ENCODE assay signal across 11 cellular contexts in genomic region chr13:30107536-30108136, GRCh38.
DNase-seq lines count a peak whose midpoint lies in the region; ATAC-seq and TF ChIP-seq lines count a peak whose summit lies in the region.
"Had no signal": no experiment of that assay in that cellular context is flagged by ENCODE, and none has a peak within 500 bp of the region (broad histone marks: within the 10 kb centered on the region; RNA-seq: fewer than 3 reads in every experiment).

No MANE protein-coding gene starts in this region.

- intact Hi-C loops in PC-9 (cut with micrococcal nuclease; ENCODE audit: unreplicated experiment) = loop anchor here (2.0 kb wide), 1 partner anchor 85 kb away; no protein-coding TSS in a partner anchor
- intact Hi-C loops in activated CD4-positive, alpha-beta T cell treated with anti-CD3 and anti-CD28 coated beads, Interleukin-2, amount 10 ng/mL, durations not matched to agents 24 days and 14 days (cut with micrococcal nuclease) = no loop called here

- no peaks in the 10 kb centered on the region for H3K9me3 Mint-ChIP-seq in activated naive CD4-positive, alpha-beta T cell treated with anti-CD3 and anti-CD28 coated beads, Interleukin-2, amount 10 ng/mL, durations not matched to agents 7 days and 5 days
- H3K9me3 Mint-ChIP-seq in activated CD4-positive, alpha-beta T cell treated with anti-CD3 and anti-CD28 coated beads, Interleukin-2, amount 10 ng/mL, durations not matched to agents 24 days and 14 days = no peaks in the 10 kb centered on the region
- H3K9me3 Mint-ChIP-seq: activated B cell treated with CpG ODN at 0.5 μM for 24 hours had no signal

- DNase-seq in DMS53 (lab: John Stamatoyannopoulos, UW) (peak; percentile 18), DMS53 treated with DMSO at 0.1 percent for 48 hours (lab: John Stamatoyannopoulos, UW; ENCODE audit: unreplicated experiment) (no peak), PC-9 (peak in 1 of 2 experiments; percentile 73), foreskin fibroblast (peak; percentile 88 to 91), renal cortical epithelial cell (ENCODE audit: low read depth) (peak; percentile 54)
- no peak for DNase-seq in activated naive CD4-positive, alpha-beta T cell treated with anti-CD3 and anti-CD28 coated beads, Interleukin-2, amount 10 ng/mL, durations not matched to agents 7 days and 5 days
- DNase-seq in activated CD4-positive, alpha-beta T cell treated with anti-CD3 and anti-CD28 coated beads, Interleukin-2, amount 10 ng/mL, durations not matched to agents 24 days and 14 days = no peak
- DNase-seq: activated B cell treated with CpG ODN at 0.5 μM for 24 hours; central memory CD4-positive, alpha-beta T cell had no signal

- H3K4me3 Mint-ChIP-seq in activated naive CD4-positive, alpha-beta T cell treated with anti-CD3 and anti-CD28 coated beads, Interleukin-2, amount 10 ng/mL, durations not matched to agents 7 days and 5 days = no peak overlapping the region
- H3K4me3 Mint-ChIP-seq in activated CD4-positive, alpha-beta T cell treated with anti-CD3 and anti-CD28 coated beads, Interleukin-2, amount 10 ng/mL, durations not matched to agents 24 days and 14 days = no peak overlapping the region
- H3K4me3 Mint-ChIP-seq: activated B cell treated with CpG ODN at 0.5 μM for 24 hours had no signal

- peak overlapping the region; percentile 77 for H3K27ac ChIP-seq in PC-9
- H3K27ac ChIP-seq: 22Rv1 had no signal

- H3K4me2 ChIP-seq in PC-9 = peak overlapping the region; percentile 66; the same call in 1 of the 2 replicates

- no peak overlapping the region for H3K27ac Mint-ChIP-seq in activated naive CD4-positive, alpha-beta T cell treated with anti-CD3 and anti-CD28 coated beads, Interleukin-2, amount 10 ng/mL, durations not matched to agents 7 days and 5 days
- no peak overlapping the region for H3K27ac Mint-ChIP-seq in activated CD4-positive, alpha-beta T cell treated with anti-CD3 and anti-CD28 coated beads, Interleukin-2, amount 10 ng/mL, durations not matched to agents 24 days and 14 days
- H3K27ac Mint-ChIP-seq: activated B cell treated with CpG ODN at 0.5 μM for 24 hours had no signal

- H3K27me3 Mint-ChIP-seq in activated naive CD4-positive, alpha-beta T cell treated with anti-CD3 and anti-CD28 coated beads, Interleukin-2, amount 10 ng/mL, durations not matched to agents 7 days and 5 days = peaks cover 40% of the 10 kb centered on the region
- H3K27me3 Mint-ChIP-seq in activated CD4-positive, alpha-beta T cell treated with anti-CD3 and anti-CD28 coated beads, Interleukin-2, amount 10 ng/mL, durations not matched to agents 24 days and 14 days = peaks cover 23% of the 10 kb centered on the region
- H3K27me3 Mint-ChIP-seq: activated B cell treated with CpG ODN at 0.5 μM for 24 hours had no signal

- H3K36me3 ChIP-seq in PC-9 (ENCODE audit: low read depth) = no peaks in the 10 kb centered on the region

- H2AFZ ChIP-seq in PC-9 = no peak overlapping the region

- H4K20me1 ChIP-seq in PC-9 (ENCODE audit: insufficient read depth) = no peaks in the 10 kb centered on the region

- H3F3A ChIP-seq in PC-9 (ENCODE audit: insufficient read depth, low read depth) = peaks cover 5% of the 10 kb centered on the region; the same call in 1 of the 2 replicates

- H3K36me3 Mint-ChIP-seq in activated naive CD4-positive, alpha-beta T cell treated with anti-CD3 and anti-CD28 coated beads, Interleukin-2, amount 10 ng/mL, durations not matched to agents 7 days and 5 days = no peaks in the 10 kb centered on the region
- H3K36me3 Mint-ChIP-seq in activated CD4-positive, alpha-beta T cell treated with anti-CD3 and anti-CD28 coated beads, Interleukin-2, amount 10 ng/mL, durations not matched to agents 24 days and 14 days (ENCODE audit: low read depth) = no peaks in the 10 kb centered on the region

- H3K4me1 ChIP-seq in PC-9 (replicated peaks; ENCODE audit: insufficient read depth) = peaks cover 29% of the 10 kb centered on the region

- H3K4me1 Mint-ChIP-seq in activated naive CD4-positive, alpha-beta T cell treated with anti-CD3 and anti-CD28 coated beads, Interleukin-2, amount 10 ng/mL, durations not matched to agents 7 days and 5 days = peaks cover 5% of the 10 kb centered on the region
- H3K4me1 Mint-ChIP-seq in activated CD4-positive, alpha-beta T cell treated with anti-CD3 and anti-CD28 coated beads, Interleukin-2, amount 10 ng/mL, durations not matched to agents 24 days and 14 days = peaks cover 9% of the 10 kb centered on the region

- H3K79me2 ChIP-seq in PC-9 (ENCODE audit: low read depth) = no peaks in the 10 kb centered on the region

- CTCF ChIA-PET in PC-9 (lab: Charles Lee) = no interaction called here
- CTCF ChIA-PET in activated naive CD4-positive, alpha-beta T cell treated with anti-CD3 and anti-CD28 coated beads, Interleukin-2, amount 10 ng/mL, durations not matched to agents 7 days and 5 days (lab: Charles Lee) = interaction anchor here (3.0 to 9.8 kb wide), 2 partner anchors 8 to 261 kb away, joined by 12 to 156 read pairs; partner anchors contain the start of gene UBL3

- no peaks in the 10 kb centered on the region for H3K9me2 ChIP-seq in PC-9 (ENCODE audit: insufficient read depth)

- no TSS peak for BruUV-seq in PC-9 (replicated peaks; lab: Mats Ljungman, UMichigan)

- no peaks in the 10 kb centered on the region for H3K9me3 ChIP-seq in PC-9 (ENCODE audit: insufficient read depth, low read depth)

- H3K4me3 ChIP-seq in PC-9 = peak overlapping the region; percentile 40; the same call in 1 of the 2 replicates
- H3K4me3 ChIP-seq in foreskin fibroblast (ENCODE audit: low read depth in 1 of 2, low read length in 2 of 2) = no peak overlapping the region

- POLR2A ChIA-PET in PC-9 (lab: Charles Lee; ENCODE audit: unreplicated experiment) = no interaction called here

- H3K27me3 ChIP-seq in PC-9 (ENCODE audit: insufficient read depth, low read depth) = no peaks in the 10 kb centered on the region

- ATAC-seq in HG03565 (IDR thresholded peaks at IDR 0.05; ENCODE audit: unreplicated experiment) = no peak

- no peak for TF ChIP-seq CTCF in PC-9 (conservative IDR thresholded peaks at IDR 0.05)
- TF ChIP-seq CTCF in foreskin fibroblast (IDR thresholded peaks at IDR 0.05; ENCODE audit: low read depth, low read length) = no peak

Comparison
In these comparisons a context has a peak if more than half of its experiments do, and no peak if none do; other contexts are left out.
1. DNase-seq: peak in DMS53 (single experiment), foreskin fibroblast (2 of 2) and renal cortical epithelial cell (single experiment); none in DMS53 treated with DMSO at 0.1 percent for 48 hours (single experiment), activated naive CD4-positive, alpha-beta T cell treated with anti-CD3 and anti-CD28 coated beads, Interleukin-2, amount 10 ng/mL, durations not matched to agents 7 days and 5 days (single experiment) and activated CD4-positive, alpha-beta T cell treated with anti-CD3 and anti-CD28 coated beads, Interleukin-2, amount 10 ng/mL, durations not matched to agents 24 days and 14 days (single experiment).